In genomic region chr6:95660544-95660943, GRCh38 we compare ENCODE assay signal across 20 cellular contexts.
DNase-seq lines count a peak whose midpoint lies in the region; ATAC-seq and TF ChIP-seq lines count a peak whose summit lies in the region.
"Had no signal": no experiment of that assay in that cellular context is flagged by ENCODE, and none has a peak within 500 bp of the region (broad histone marks: within the 10 kb centered on the region; RNA-seq: fewer than 3 reads in every experiment).

No MANE protein-coding gene starts in this region.

- no peaks in the 10 kb centered on the region for H3K36me3 ChIP-seq in uterus
- H3K36me3 ChIP-seq: SJCRH30 had no signal

- intact Hi-C loops in uterus (cut with DNase I; ENCODE audit: low total_unique reads), result no loop called here
- intact Hi-C loops in left ventricle myocardium superior (cut with micrococcal nuclease), result no loop called here
- intact Hi-C loops in Calu3 (cut with micrococcal nuclease; ENCODE audit: unreplicated experiment), result no loop called here

- CTCF ChIA-PET in Calu3 (lab: Charles Lee), result no interaction called here

- TF ChIP-seq CTCF in HL-60 (IDR thresholded peaks at IDR 0.05; ENCODE audit: insufficient read depth, low read length), result no peak
- TF ChIP-seq CTCF in NB4 (IDR thresholded peaks at IDR 0.05; ENCODE audit: low read depth, low read length), result no peak
- no peak for TF ChIP-seq CTCF in uterus (IDR thresholded peaks at IDR 0.05)
- no peak for TF ChIP-seq CTCF in Calu3 (IDR thresholded peaks at IDR 0.05; ENCODE audit: unreplicated experiment)

- no peak for ATAC-seq in HG03025 (IDR thresholded peaks at IDR 0.05; ENCODE audit: low FRiP score, unreplicated experiment)
- ATAC-seq in left ventricle myocardium superior, result no peak
- ATAC-seq: K562 had no signal

- DNase-seq in CD1c-positive myeloid dendritic cell (ENCODE audit: extremely low spot score) (peak; percentile 12), HL-60 (ENCODE audit: low read depth in 1 of 2, low spot score in 1 of 2) (peak; percentile 24 to 77), NB4 (ENCODE audit: low read depth) (peak; percentile 51), SKM-1 treated with dmso at 0.1 percent for 144 hours (lab: John Stamatoyannopoulos, UW; ENCODE audit: unreplicated experiment) (peak; percentile 61), uterus (no peak), left ventricle myocardium superior (no peak), Calu3 (no peak)
- DNase-seq: CD4-positive, alpha-beta memory T cell; GM23248; HCEC 1CT; NCI-H1105; NCI-H2081 treated with DMSO at 0.1 percent for 48 hours; NK-92 treated with Interleukin-12 subunit alpha and Interleukin-12 subunit beta, amount 100 ng/mL, for 24 hours; PC-9; SJCRH30; SW 1271; T-helper 2 cell had no signal

- no TSS peak for BruUV-seq in Calu3 (replicated peaks; lab: Mats Ljungman, UMichigan)

- peaks cover 2% of the 10 kb centered on the region for H3K9me3 Mint-ChIP-seq in Calu3 (ENCODE audit: low read depth, unreplicated experiment)

- no peak overlapping the region for H3K4me3 ChIP-seq in HL-60 (replicated peaks; ENCODE audit: insufficient read depth, low read length)
- H3K4me3 ChIP-seq in NB4 (ENCODE audit: low read depth, low read length), result no peak overlapping the region
- no peak overlapping the region for H3K4me3 ChIP-seq in uterus
- H3K4me3 ChIP-seq: GM23248, K562, PC-9, SJCRH30 had no signal

- no peaks in the 10 kb centered on the region for H3K4me1 ChIP-seq in uterus
- H3K4me1 ChIP-seq: SJCRH30 had no signal

- H3K4me3 Mint-ChIP-seq in Calu3 (ENCODE audit: low read depth, unreplicated experiment), result no peak overlapping the region
- H3K4me3 Mint-ChIP-seq: CD4-positive, alpha-beta memory T cell had no signal

- no peaks in the 10 kb centered on the region for H3K4me1 Mint-ChIP-seq in Calu3 (ENCODE audit: low read depth, unreplicated experiment)
- H3K4me1 Mint-ChIP-seq: CD4-positive, alpha-beta memory T cell had no signal

- H3K27me3 ChIP-seq in HL-60 (ENCODE audit: insufficient read depth, poor library complexity, severe bottlenecking), result no peaks in the 10 kb centered on the region
- H3K27me3 ChIP-seq in uterus, result no peaks in the 10 kb centered on the region
- H3K27me3 ChIP-seq: SJCRH30 had no signal

- H3K27ac Mint-ChIP-seq in Calu3 (ENCODE audit: unreplicated experiment), result no peak overlapping the region
- H3K27ac Mint-ChIP-seq: CD4-positive, alpha-beta memory T cell had no signal

- no peaks in the 10 kb centered on the region for H3K27me3 Mint-ChIP-seq in Calu3 (ENCODE audit: unreplicated experiment)

- H3K9me3 ChIP-seq in uterus, result no peaks in the 10 kb centered on the region
- H3K9me3 ChIP-seq: SJCRH30 had no signal

- no peaks in the 10 kb centered on the region for H3K36me3 Mint-ChIP-seq in Calu3 (ENCODE audit: insufficient read depth, unreplicated experiment)
- H3K36me3 Mint-ChIP-seq: CD4-positive, alpha-beta memory T cell had no signal

- TF ChIP-seq POLR2A in NB4 (IDR thresholded peaks at IDR 0.05; ENCODE audit: extremely low read depth, insufficient read length), result no peak
- TF ChIP-seq POLR2A in uterus (IDR thresholded peaks at IDR 0.05), result no peak

- H3K27ac ChIP-seq in HL-60 (replicated peaks) (peak overlapping the region; percentile 28; the same call in 1 of the 2 replicates), uterus (no peak overlapping the region)
- H3K27ac ChIP-seq: GM23248, PC-9, RWPE1, SJCRH30 had no signal

Comparison
In these comparisons a context has a peak if more than half of its experiments do, and no peak if none do; other contexts are left out.
1. DNase-seq: peak in CD1c-positive myeloid dendritic cell (single experiment), HL-60 (2 of 2), NB4 (single experiment) and SKM-1 treated with dmso at 0.1 percent for 144 hours (single experiment); none in uterus (0 of 2), left ventricle myocardium superior (single experiment) and Calu3 (single experiment).